ENCODE assay signal across 9 cellular contexts in the genomic region with DNA sequence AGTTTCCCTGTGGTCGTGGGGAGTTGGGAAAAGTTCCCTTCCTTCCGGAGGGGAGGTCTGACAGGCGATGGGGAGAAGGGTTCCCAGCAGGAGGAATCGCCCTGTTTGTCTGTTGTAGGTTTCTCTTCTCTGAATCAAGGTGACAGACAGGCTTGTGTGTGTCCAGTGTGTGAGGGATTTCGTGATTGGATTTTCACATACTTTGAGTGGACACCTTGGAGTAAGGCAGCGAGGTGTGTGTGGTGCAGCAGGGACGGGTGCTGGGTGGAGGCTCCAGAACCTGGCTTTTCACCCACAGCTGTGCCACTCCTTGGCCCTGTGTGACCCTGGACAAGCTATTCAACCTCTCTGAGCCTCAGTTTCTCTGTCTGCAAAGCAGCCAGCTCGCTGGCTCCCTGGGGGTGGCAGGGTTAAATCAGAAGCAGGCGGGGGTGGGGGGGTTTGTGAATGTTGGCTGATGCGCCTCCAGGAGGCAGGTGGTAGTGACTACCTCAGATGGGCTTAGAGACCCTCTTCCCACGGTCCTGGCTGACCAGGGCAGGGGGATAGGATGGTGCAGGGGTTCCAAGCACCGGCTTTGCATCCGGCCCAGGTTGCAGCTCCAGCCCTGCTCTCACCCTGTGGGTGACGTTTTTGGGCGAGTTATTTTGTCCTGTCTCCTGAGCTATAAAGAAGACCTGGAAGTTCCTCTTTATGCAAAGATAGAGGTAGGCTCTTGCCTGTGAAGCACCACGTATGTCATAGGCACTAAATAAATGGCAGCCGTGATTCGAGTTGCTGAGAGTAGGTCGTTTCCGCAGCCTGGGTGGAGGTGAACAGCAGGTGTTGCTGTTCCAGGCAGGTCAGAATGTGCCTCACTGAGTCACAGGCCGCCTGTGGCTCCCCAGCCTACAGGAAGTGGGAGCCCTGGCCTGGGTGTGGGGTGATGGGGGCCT. TPM values are rescaled to one million over a fixed set of nuclear protein-coding genes. Genes with fewer than 3 reads are reported as not detected.
DNase-seq lines count a peak whose midpoint lies in the region; ATAC-seq and TF ChIP-seq lines count a peak whose summit lies in the region.
"Had no signal": no experiment of that assay in that cellular context is flagged by ENCODE, and none has a peak within 500 bp of the region (broad histone marks: within the 10 kb centered on the region; RNA-seq: fewer than 3 reads in every experiment).

No MANE protein-coding gene starts in this region.

- intact Hi-C loops in sciatic nerve (cut with DNase I): no loop called here

- ATAC-seq in GM19351 (IDR thresholded peaks at IDR 0.05; ENCODE audit: unreplicated experiment) (peak; percentile 58), sciatic nerve (peak; percentile 31), GM18907 (IDR thresholded peaks at IDR 0.05; ENCODE audit: unreplicated experiment) (no peak)
- ATAC-seq in activated CD8-positive, alpha-beta memory T cell treated with anti-CD3 and anti-CD28 coated beads, Interleukin-2, amount 10 ng/mL, durations not matched to agents 7 days and 5 days: no peak

- H3K27me3 Mint-ChIP-seq in glutamatergic neuron (ENCODE audit: unreplicated experiment): peaks cover 5% of the 10 kb centered on the region
- peaks cover 51% of the 10 kb centered on the region for H3K27me3 Mint-ChIP-seq in activated CD8-positive, alpha-beta memory T cell treated with anti-CD3 and anti-CD28 coated beads, Interleukin-2, amount 10 ng/mL, durations not matched to agents 7 days and 5 days

- no peaks in the 10 kb centered on the region for H3K9me2 ChIP-seq in MM.1S (replicated peaks; ENCODE audit: insufficient read depth, low read length)

- H4K20me1 ChIP-seq in MM.1S (ENCODE audit: insufficient read depth, low read length): no peaks in the 10 kb centered on the region

- H3K27ac Mint-ChIP-seq in glutamatergic neuron (ENCODE audit: unreplicated experiment): no peak overlapping the region
- H3K27ac Mint-ChIP-seq in activated CD8-positive, alpha-beta memory T cell treated with anti-CD3 and anti-CD28 coated beads, Interleukin-2, amount 10 ng/mL, durations not matched to agents 7 days and 5 days: no peak overlapping the region
- H3K27ac Mint-ChIP-seq: IgD-negative memory B cell had no signal

- H3K9ac ChIP-seq in SK-N-MC (ENCODE audit: insufficient read length) (no peak overlapping the region), MM.1S (ENCODE audit: low read length) (no peak overlapping the region)

- H3K4me1 Mint-ChIP-seq in glutamatergic neuron (ENCODE audit: low read depth, unreplicated experiment): peaks cover 7% of the 10 kb centered on the region
- peaks cover 2% of the 10 kb centered on the region for H3K4me1 Mint-ChIP-seq in activated CD8-positive, alpha-beta memory T cell treated with anti-CD3 and anti-CD28 coated beads, Interleukin-2, amount 10 ng/mL, durations not matched to agents 7 days and 5 days

- H3K4me2 ChIP-seq in MM.1S (ENCODE audit: low read depth, low read length): no peak overlapping the region

- peaks cover 4% of the 10 kb centered on the region for H3K36me3 Mint-ChIP-seq in glutamatergic neuron (ENCODE audit: unreplicated experiment)
- H3K36me3 Mint-ChIP-seq in activated CD8-positive, alpha-beta memory T cell treated with anti-CD3 and anti-CD28 coated beads, Interleukin-2, amount 10 ng/mL, durations not matched to agents 7 days and 5 days: no peaks in the 10 kb centered on the region

- H3K27ac ChIP-seq in SK-N-MC (no peak overlapping the region), MM.1S (ENCODE audit: low read length) (no peak overlapping the region)

- no peaks in the 10 kb centered on the region for H3K36me3 ChIP-seq in SK-N-MC (ENCODE audit: insufficient read depth, low read length)
- no peaks in the 10 kb centered on the region for H3K36me3 ChIP-seq in MM.1S (replicated peaks; ENCODE audit: insufficient read depth, low read length)

- H3K4me3 ChIP-seq in SK-N-MC (peak overlapping the region; percentile 60), MM.1S (ENCODE audit: low read length) (no peak overlapping the region)

- H3K9me3 ChIP-seq in SK-N-MC (ENCODE audit: low read depth, low read length) (no peaks in the 10 kb centered on the region), MM.1S (replicated peaks; ENCODE audit: insufficient read depth, low read length) (no peaks in the 10 kb centered on the region)

- no peaks in the 10 kb centered on the region for H3K79me2 ChIP-seq in MM.1S (ENCODE audit: low read length)

- H3K9me3 Mint-ChIP-seq in glutamatergic neuron (ENCODE audit: unreplicated experiment): peaks cover 5% of the 10 kb centered on the region
- no peaks in the 10 kb centered on the region for H3K9me3 Mint-ChIP-seq in activated CD8-positive, alpha-beta memory T cell treated with anti-CD3 and anti-CD28 coated beads, Interleukin-2, amount 10 ng/mL, durations not matched to agents 7 days and 5 days (ENCODE audit: low read depth)

- TF ChIP-seq CTCF in glutamatergic neuron (IDR thresholded peaks at IDR 0.05; ENCODE audit: partially characterized antibody, unreplicated experiment) (no peak), MM.1S (IDR thresholded peaks at IDR 0.05; ENCODE audit: low read length) (no peak)

- CTCF ChIA-PET in activated CD8-positive, alpha-beta memory T cell treated with anti-CD3 and anti-CD28 coated beads, Interleukin-2, amount 10 ng/mL, durations not matched to agents 7 days and 5 days (lab: Charles Lee): no interaction called here

- no peak for DNase-seq in SK-N-MC (ENCODE audit: low read depth, low spot score)
- DNase-seq in glutamatergic neuron: no peak
- no peak for DNase-seq in sciatic nerve (ENCODE audit: low spot score)
- DNase-seq in activated CD8-positive, alpha-beta memory T cell treated with anti-CD3 and anti-CD28 coated beads, Interleukin-2, amount 10 ng/mL, durations not matched to agents 7 days and 5 days: no peak
- no peak for DNase-seq in middle frontal gyrus (ENCODE audit: extremely low spot score, low spot score)
- no peak for DNase-seq in MM.1S

- H3F3A ChIP-seq in MM.1S (ENCODE audit: insufficient read depth, low read length): no peaks in the 10 kb centered on the region

- H3K4me3 Mint-ChIP-seq in glutamatergic neuron (ENCODE audit: unreplicated experiment): peak overlapping the region; percentile 63
- H3K4me3 Mint-ChIP-seq in activated CD8-positive, alpha-beta memory T cell treated with anti-CD3 and anti-CD28 coated beads, Interleukin-2, amount 10 ng/mL, durations not matched to agents 7 days and 5 days: no peak overlapping the region

- no peak overlapping the region for H2AFZ ChIP-seq in MM.1S (ENCODE audit: low read length)

- no peaks in the 10 kb centered on the region for H3K27me3 ChIP-seq in MM.1S (replicated peaks; ENCODE audit: insufficient read depth, low read length)

- H3K4me1 ChIP-seq in MM.1S (ENCODE audit: low read length): no peaks in the 10 kb centered on the region

RNA-seq across cellular contexts. Expression of a gene that starts 0.7 kb away (rescaled TPM):
- total RNA-seq in glutamatergic neuron (ENCODE audit: unreplicated experiment) (3.8 TPM), sciatic nerve (50.4 TPM)
- total RNA-seq in activated CD8-positive, alpha-beta memory T cell treated with anti-CD3 and anti-CD28 coated beads, Interleukin-2, amount 10 ng/mL, durations not matched to agents 7 days and 5 days: not detected

RNA-seq across cellular contexts. Expression of a gene that starts 50.7 kb away (rescaled TPM):
- total RNA-seq in glutamatergic neuron (ENCODE audit: unreplicated experiment): not detected
- total RNA-seq in sciatic nerve: 3.6 TPM
- total RNA-seq in activated CD8-positive, alpha-beta memory T cell treated with anti-CD3 and anti-CD28 coated beads, Interleukin-2, amount 10 ng/mL, durations not matched to agents 7 days and 5 days: not detected

Comparison
In these comparisons a context has a peak if more than half of its experiments do, and no peak if none do; other contexts are left out.
1. ATAC-seq: peak in GM19351 (single experiment) and sciatic nerve (single experiment); none in activated CD8-positive, alpha-beta memory T cell treated with anti-CD3 and anti-CD28 coated beads, Interleukin-2, amount 10 ng/mL, durations not matched to agents 7 days and 5 days (single experiment) and GM18907 (single experiment).
2. RNA of a gene that starts 0.7 kb away (total RNA-seq): 50.4 TPM in sciatic nerve (single experiment); 3.8 TPM in glutamatergic neuron (single experiment) and not detected in activated CD8-positive, alpha-beta memory T cell treated with anti-CD3 and anti-CD28 coated beads, Interleukin-2, amount 10 ng/mL, durations not matched to agents 7 days and 5 days; every median in the first group is over 10 times any median in the second.